Comparison of ENCODE assay signal across 13 cellular contexts in the genomic region with DNA sequence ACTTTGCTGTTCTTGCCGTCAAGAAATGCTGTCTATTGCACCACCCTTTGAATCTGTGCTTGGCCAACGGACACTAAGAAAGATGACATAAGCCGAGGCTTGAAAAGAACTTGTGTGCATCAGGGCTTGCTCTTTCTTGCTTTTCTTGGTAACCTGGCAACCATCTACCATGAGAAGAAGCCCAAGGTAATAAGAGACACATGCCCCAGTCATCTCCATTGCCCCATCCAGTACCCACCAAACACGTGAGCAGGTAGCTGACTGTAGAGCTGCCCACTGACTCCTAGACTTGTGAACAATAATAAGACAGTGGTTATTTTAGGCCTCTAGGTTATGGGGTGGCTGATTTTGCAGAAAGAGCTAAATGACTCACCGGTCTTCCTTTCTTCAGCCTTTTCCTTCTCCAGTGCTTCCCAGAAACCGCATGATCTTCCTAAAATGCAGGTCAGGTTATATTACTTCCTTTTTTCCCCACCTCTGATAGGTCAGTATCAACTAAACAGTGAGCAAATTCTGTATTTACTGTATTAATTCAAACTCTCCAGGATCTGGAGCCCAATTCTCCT.
"Had no signal": no experiment of that assay in that cellular context is flagged by ENCODE, and none has a peak within 500 bp of the region (broad histone marks: within the 10 kb centered on the region; RNA-seq: fewer than 3 reads in every experiment).

No MANE protein-coding gene starts in this region.

- ATAC-seq: left lobe of liver; natural killer cell treated with Interleukin-12 subunit alpha and Interleukin-12 subunit beta and Interleukin-15 and Interleukin-18, amount 100 ng/mL, for 72 hours; upper lobe of right lung had no signal

- DNase-seq: activated CD4-positive, alpha-beta T cell treated with anti-CD3 and anti-CD28 coated beads, Interleukin-2, amount 50 U/mL, for 1 hour; activated effector memory CD4-positive, alpha-beta T cell treated with Interleukin-2 at 50 U/mL for 16 hours; activated naive CD8-positive, alpha-beta T cell treated with anti-CD3 and anti-CD28 coated beads for 36 hours; activated T-cell treated with anti-CD3 and anti-CD28 coated beads for 4 hours; effector CD8-positive, alpha-beta T cell; glutamatergic neuron; immature natural killer cell; stimulated activated CD4-positive, alpha-beta T cell treated with anti-CD3 and anti-CD28 coated beads, Interleukin-15, amount 100 ng/mL, for 24 hours; stimulated activated CD4-positive, alpha-beta T cell treated with anti-CD3 and anti-CD28 coated beads, Interleukin-4, amount 100 ng/mL, for 24 hours; T-helper 2 cell; upper lobe of right lung had no signal

- H3K4me3 ChIP-seq: upper lobe of right lung had no signal
